ENCODE assay signal across 9 cellular contexts in genomic region chr9:73683862-73684591, GRCh38.
DNase-seq lines count a peak whose midpoint lies in the region; ATAC-seq and TF ChIP-seq lines count a peak whose summit lies in the region.
"Had no signal": no experiment of that assay in that cellular context is flagged by ENCODE, and none has a peak within 500 bp of the region (broad histone marks: within the 10 kb centered on the region; RNA-seq: fewer than 3 reads in every experiment).

No MANE protein-coding gene starts in this region.

- in situ Hi-C loops in GM13977 (cut with MboI; ENCODE audit: low pct_unique_long_range_greater_than_20kb, low sequenced_read_pairs, unreplicated experiment): no loop called here

- H3K4me1 ChIP-seq in esophagus muscularis mucosa (no peaks in the 10 kb centered on the region), right cardiac atrium (ENCODE audit: control insufficient read depth, insufficient read depth, low read length) (no peaks in the 10 kb centered on the region)

- DNase-seq in GM13977 (ENCODE audit: low spot score) (no peak), LHCN-M2 (ENCODE audit: low read depth) (peak; percentile 19), astrocyte of the hippocampus (ENCODE audit: low read depth, low spot score) (peak; percentile 71), esophagus muscularis mucosa (ENCODE audit: extremely low spot score) (no peak), nucleus accumbens (lab: John Stamatoyannopoulos, UW) (no peak), right cardiac atrium (no peak)

- no peaks in the 10 kb centered on the region for H3K4me1 Mint-ChIP-seq in nephron

- TF ChIP-seq POLR2A in esophagus muscularis mucosa (IDR thresholded peaks at IDR 0.05; ENCODE audit: low read depth): no peak

- no peaks in the 10 kb centered on the region for H3K36me3 Mint-ChIP-seq in nephron (ENCODE audit: low read depth)

- no peaks in the 10 kb centered on the region for H3K27me3 Mint-ChIP-seq in nephron (ENCODE audit: low read depth)
- H3K27me3 Mint-ChIP-seq: stimulated activated naive CD8-positive, alpha-beta T cell treated with anti-CD3 and anti-CD28 coated beads, Interleukin-15, Interleukin-2, amounts not matched to agents 100 ng/mL and 50 ng/mL, for 24 hours had no signal

- H3K4me3 Mint-ChIP-seq in nephron: no peak overlapping the region
- H3K4me3 Mint-ChIP-seq: stimulated activated naive CD8-positive, alpha-beta T cell treated with anti-CD3 and anti-CD28 coated beads, Interleukin-15, Interleukin-2, amounts not matched to agents 100 ng/mL and 50 ng/mL, for 24 hours had no signal

- TF ChIP-seq CTCF in 22Rv1 (IDR thresholded peaks at IDR 0.05): peak; percentile 63
- TF ChIP-seq CTCF in GM13977 (IDR thresholded peaks at IDR 0.05; ENCODE audit: extremely low read depth, insufficient read depth, missing control alignments): peak; percentile 66
- peak; percentile 47 to 62 (median 48) for TF ChIP-seq CTCF in nephron (IDR thresholded peaks at IDR 0.05; ENCODE audit: unreplicated experiment in 3 of 3)
- no peak for TF ChIP-seq CTCF in esophagus muscularis mucosa (IDR thresholded peaks at IDR 0.05)

- no peaks in the 10 kb centered on the region for H3K36me3 ChIP-seq in esophagus muscularis mucosa

- intact Hi-C loops in esophagus muscularis mucosa (cut with DNase I) (no loop called here), right cardiac atrium (cut with DNase I) (no loop called here)

- ATAC-seq in right cardiac atrium: no peak

- H3K27ac Mint-ChIP-seq in nephron: no peak overlapping the region
- H3K27ac Mint-ChIP-seq: stimulated activated naive CD8-positive, alpha-beta T cell treated with anti-CD3 and anti-CD28 coated beads, Interleukin-15, Interleukin-2, amounts not matched to agents 100 ng/mL and 50 ng/mL, for 24 hours had no signal

- H3K27me3 ChIP-seq in esophagus muscularis mucosa (no peaks in the 10 kb centered on the region), right cardiac atrium (ENCODE audit: control insufficient read depth, insufficient read depth) (no peaks in the 10 kb centered on the region)

- H3K9me3 ChIP-seq in esophagus muscularis mucosa (peaks cover 0 to 10% (median 0%) of the 10 kb centered on the region in 4 donors), right cardiac atrium (ENCODE audit: control insufficient read depth, low read length) (no peaks in the 10 kb centered on the region)

- H3K4me3 ChIP-seq in esophagus muscularis mucosa (no peak overlapping the region), right cardiac atrium (ENCODE audit: low read length) (no peak overlapping the region)

- no peak for TF ChIP-seq EP300 in esophagus muscularis mucosa (IDR thresholded peaks at IDR 0.05)

- H3K27ac ChIP-seq in 22Rv1: no peak overlapping the region
- H3K27ac ChIP-seq in esophagus muscularis mucosa (replicated peaks in 1 of 4): no peak overlapping the region
- H3K27ac ChIP-seq in right cardiac atrium (ENCODE audit: low read length): no peak overlapping the region

- H3K9me3 Mint-ChIP-seq in nephron: peaks cover 5% of the 10 kb centered on the region
- H3K9me3 Mint-ChIP-seq: stimulated activated naive CD8-positive, alpha-beta T cell treated with anti-CD3 and anti-CD28 coated beads, Interleukin-15, Interleukin-2, amounts not matched to agents 100 ng/mL and 50 ng/mL, for 24 hours had no signal

Comparison
In these comparisons a context has a peak if more than half of its experiments do, and no peak if none do; other contexts are left out.
1. CTCF ChIP-seq: peak in 22Rv1 (single experiment), GM13977 (single experiment) and nephron (3 of 3); none in esophagus muscularis mucosa (0 of 3).
2. DNase-seq: peak in LHCN-M2 (single experiment) and astrocyte of the hippocampus (single experiment); none in GM13977 (single experiment), esophagus muscularis mucosa (single experiment), nucleus accumbens (0 of 56) and right cardiac atrium (0 of 3).